9 cellular contexts compared by ENCODE assay signal in the genomic region with DNA sequence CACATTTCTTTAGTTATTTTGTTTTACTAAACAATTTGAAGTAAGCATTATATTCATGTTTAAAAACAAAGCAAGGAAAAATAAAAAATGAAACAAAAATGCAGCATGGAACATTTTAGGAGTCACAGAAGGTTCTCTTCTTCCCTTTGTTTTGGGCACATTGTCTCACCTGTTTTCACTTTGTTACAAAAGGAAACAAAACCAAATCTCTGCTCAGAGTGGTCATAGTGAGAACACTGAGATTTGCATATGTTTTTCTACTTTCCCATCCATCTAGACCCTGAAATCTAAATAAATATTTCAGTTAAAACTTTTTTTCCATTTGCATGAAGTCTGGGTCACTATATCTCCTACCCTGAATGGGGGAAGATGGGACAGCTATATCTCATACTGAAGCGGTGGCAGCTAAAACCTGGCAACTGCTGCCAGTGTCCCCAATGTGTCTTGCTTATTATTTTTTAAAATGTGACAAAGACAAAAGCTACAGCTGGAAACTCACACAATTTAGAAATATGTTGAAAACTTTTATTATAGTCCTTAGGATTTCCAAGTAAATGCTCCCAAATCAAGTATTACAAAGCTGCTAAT. TPM values are rescaled to one million over a fixed set of nuclear protein-coding genes. Genes with fewer than 3 reads are reported as not detected.
DNase-seq lines count a peak whose midpoint lies in the region; ATAC-seq and TF ChIP-seq lines count a peak whose summit lies in the region.
"Had no signal": no experiment of that assay in that cellular context is flagged by ENCODE, and none has a peak within 500 bp of the region (broad histone marks: within the 10 kb centered on the region; RNA-seq: fewer than 3 reads in every experiment).

No MANE protein-coding gene starts in this region.

- TF ChIP-seq CTCF in psoas muscle (IDR thresholded peaks at IDR 0.05) = no peak

- H3K27me3 ChIP-seq in HUES64 (ENCODE audit: insufficient read depth, low read length) (no peaks in the 10 kb centered on the region), duodenal mucosa (ENCODE audit: control insufficient read depth in 1 of 2, insufficient read depth in 2 of 2, low read length in 2 of 2) (no peaks in the 10 kb centered on the region), psoas muscle (ENCODE audit: insufficient read depth in 3 of 3, low read length in 2 of 3) (no peaks in the 10 kb centered on the region)
- H3K27me3 ChIP-seq: neutrophil had no signal

- H3K36me3 ChIP-seq in HUES64 (ENCODE audit: insufficient read depth, low read length) (no peaks in the 10 kb centered on the region), duodenal mucosa (ENCODE audit: control insufficient read depth in 1 of 2, insufficient read depth in 2 of 2, low read length in 2 of 2) (no peaks in the 10 kb centered on the region), psoas muscle (ENCODE audit: insufficient read depth in 1 of 2, low read depth in 1 of 2) (peaks cover 0 to 10% of the 10 kb centered on the region in 2 donors)

- H3K9me3 ChIP-seq in HUES64 (ENCODE audit: insufficient read depth, low read depth, low read length) (no peaks in the 10 kb centered on the region), duodenal mucosa (ENCODE audit: control insufficient read depth in 1 of 2, low read length in 2 of 2) (no peaks in the 10 kb centered on the region), psoas muscle (no peaks in the 10 kb centered on the region)
- H3K9me3 ChIP-seq: neutrophil had no signal

- DNase-seq in psoas muscle (no peak), GM19240 (ENCODE audit: insufficient read length, low spot score) (no peak), COLO668 (lab: John Stamatoyannopoulos, UW; ENCODE audit: unreplicated experiment) (no peak)

- ATAC-seq in GM18517 (IDR thresholded peaks at IDR 0.05; ENCODE audit: unreplicated experiment) (peak; percentile 23), psoas muscle (no peak), esophagus mucosa (no peak), HG03432 (IDR thresholded peaks at IDR 0.05; ENCODE audit: unreplicated experiment) (no peak)

- H3K4me1 ChIP-seq in HUES64 (ENCODE audit: insufficient read depth, low read length) = peaks cover 24% of the 10 kb centered on the region
- peaks cover 42 to 43% of the 10 kb centered on the region in 2 donors for H3K4me1 ChIP-seq in duodenal mucosa (ENCODE audit: control insufficient read depth in 1 of 2, insufficient read depth in 2 of 2, low read length in 2 of 2)
- peaks cover 47% of the 10 kb centered on the region for H3K4me1 ChIP-seq in psoas muscle

- WGBS in HUES64 = 50% methylated on average over 1 of the region's 1 CpG
- 32 to 40% (median 33%) methylated on average over 1 of the region's 1 CpG for WGBS in psoas muscle, 3 donors

- H3K4me3 ChIP-seq in HUES64 (ENCODE audit: low read length) = peak overlapping the region; percentile 87
- H3K4me3 ChIP-seq in duodenal mucosa (ENCODE audit: low read depth in 1 of 2, low read length in 2 of 2) = peak overlapping the region; percentile 40 to 100
- H3K4me3 ChIP-seq in psoas muscle = peak overlapping the region; percentile 95

- intact Hi-C loops in psoas muscle (cut with DNase I) = no loop called here

- peak overlapping the region; percentile 51; the same call in 1 of the 2 replicates for H3K9ac ChIP-seq in HUES64 (ENCODE audit: low read depth, low read length)
- peak overlapping the region; percentile 17 to 38 for H3K9ac ChIP-seq in duodenal mucosa (ENCODE audit: low read depth in 1 of 2, low read length in 2 of 2)

- H3K27ac ChIP-seq in HUES64 (ENCODE audit: low read depth, low read length) (no peak overlapping the region), duodenal mucosa (ENCODE audit: low read depth, low read length) (no peak overlapping the region), psoas muscle (peak overlapping the region; percentile 36)
- H3K27ac ChIP-seq: neutrophil had no signal

RNA-seq across cellular contexts. Expression of a gene that starts 3.5 kb away (rescaled TPM):
- polyA plus RNA-seq in HUES64 (2013, experiment 1 of 2) = 4.1 TPM
- 4.7 TPM for polyA plus RNA-seq in HUES64 (2013, experiment 2 of 2)
- total RNA-seq in psoas muscle = 10 to 100 TPM; 13.7 to 39.9 (median 23.5) TPM
- polyA plus RNA-seq in psoas muscle = 10 to 100 TPM in 2 of 3 donors, 1 to 10 TPM in 1; 5.2 to 25.4 (median 12.6) TPM
- total RNA-seq in esophagus mucosa = 7.9 TPM

RNA-seq across cellular contexts. Expression of a gene that starts 3.9 kb away (rescaled TPM):
- 7.4 TPM for polyA plus RNA-seq in HUES64 (2013, experiment 1 of 2)
- 10.5 TPM for polyA plus RNA-seq in HUES64 (2013, experiment 2 of 2)
- total RNA-seq in psoas muscle (1 to 10 TPM; 7.0 to 9.8 (median 9.2) TPM), esophagus mucosa (7.6 TPM)
- polyA plus RNA-seq in psoas muscle = 10 to 100 TPM in 1 of 3 donors, 1 to 10 TPM in 2; 4.3 to 14.8 (median 6.2) TPM
